In genomic region chr17:62725791-62726249, GRCh38 we compare ENCODE assay signal across 12 cellular contexts.
A peak's percentile ranks its signal among the peaks of the same experiment; 100 is the strongest.
DNase-seq lines count a peak whose midpoint lies in the region; ATAC-seq and TF ChIP-seq lines count a peak whose summit lies in the region.
"Had no signal": no experiment of that assay in that cellular context is flagged by ENCODE, and none has a peak within 500 bp of the region (broad histone marks: within the 10 kb centered on the region; RNA-seq: fewer than 3 reads in every experiment).

No MANE protein-coding gene starts in this region.

- no peak for ATAC-seq in activated CD8-positive, alpha-beta memory T cell treated with anti-CD3 and anti-CD28 coated beads, Interleukin-2, amount 10 ng/mL, durations not matched to agents 7 days and 5 days
- ATAC-seq in HG02840 (IDR thresholded peaks at IDR 0.05; ENCODE audit: low FRiP score, unreplicated experiment) = no peak

- H3K4me3 ChIP-seq in fibroblast of villous mesenchyme (ENCODE audit: low read depth, low read length) = no peak overlapping the region

- DNase-seq in NOMO-1 treated with DMSO at 0.1 percent for 48 hours (lab: John Stamatoyannopoulos, UW; ENCODE audit: unreplicated experiment) = peak; percentile 5
- no peak for DNase-seq in NOMO-1 treated with dmso at 0.1 percent for 144 hours (lab: John Stamatoyannopoulos, UW; ENCODE audit: unreplicated experiment)
- peak; percentile 47 for DNase-seq in SKM-1 treated with dmso at 0.1 percent for 144 hours (lab: John Stamatoyannopoulos, UW; ENCODE audit: unreplicated experiment)
- DNase-seq in fibroblast of villous mesenchyme (ENCODE audit: low read depth) = peak; percentile 64
- no peak for DNase-seq in type B pancreatic cell (ENCODE audit: extremely low spot score, unreplicated experiment)
- DNase-seq in activated CD8-positive, alpha-beta memory T cell treated with anti-CD3 and anti-CD28 coated beads, Interleukin-2, amount 10 ng/mL, durations not matched to agents 7 days and 5 days = no peak
- DNase-seq in NCI-H2196 treated with DMSO at 0.1 percent for 48 hours (lab: John Stamatoyannopoulos, UW; ENCODE audit: unreplicated experiment) = no peak
- DNase-seq: DMS79, erythroblast, Right ventricle myocardium superior had no signal

- no peaks in the 10 kb centered on the region for H3K36me3 Mint-ChIP-seq in type B pancreatic cell
- H3K36me3 Mint-ChIP-seq in activated CD8-positive, alpha-beta memory T cell treated with anti-CD3 and anti-CD28 coated beads, Interleukin-2, amount 10 ng/mL, durations not matched to agents 7 days and 5 days = peaks cover 2% of the 10 kb centered on the region

- CTCF ChIA-PET in activated CD8-positive, alpha-beta memory T cell treated with anti-CD3 and anti-CD28 coated beads, Interleukin-2, amount 10 ng/mL, durations not matched to agents 7 days and 5 days (lab: Charles Lee) = interaction anchor here (2.0 kb wide), 1 partner anchor 680 kb away, joined by 9 read pairs; no protein-coding TSS in a partner anchor

- peaks cover 6% of the 10 kb centered on the region for H3K9me3 Mint-ChIP-seq in type B pancreatic cell
- peaks cover 2% of the 10 kb centered on the region for H3K9me3 Mint-ChIP-seq in activated CD8-positive, alpha-beta memory T cell treated with anti-CD3 and anti-CD28 coated beads, Interleukin-2, amount 10 ng/mL, durations not matched to agents 7 days and 5 days (ENCODE audit: low read depth)

- H3K4me1 Mint-ChIP-seq in type B pancreatic cell (ENCODE audit: unreplicated experiment) = peaks cover 31% of the 10 kb centered on the region
- peaks cover 17% of the 10 kb centered on the region for H3K4me1 Mint-ChIP-seq in activated CD8-positive, alpha-beta memory T cell treated with anti-CD3 and anti-CD28 coated beads, Interleukin-2, amount 10 ng/mL, durations not matched to agents 7 days and 5 days

- peak overlapping the region; percentile 4 for H3K27ac Mint-ChIP-seq in type B pancreatic cell
- H3K27ac Mint-ChIP-seq in activated CD8-positive, alpha-beta memory T cell treated with anti-CD3 and anti-CD28 coated beads, Interleukin-2, amount 10 ng/mL, durations not matched to agents 7 days and 5 days = no peak overlapping the region
- H3K27ac Mint-ChIP-seq: activated T-helper 1 cell treated with anti-CD3 and anti-CD28 coated beads, Interleukin-12 subunit alpha, Interleukin-12 subunit beta, Interleukin-2, Interleukin-4 antibody, amounts not matched to agents 30 ng/mL and 10 ng/mL and 1 ng/mL, durations not matched to agents 14 hours and 24 hours and 36 hours had no signal

- H3K27me3 Mint-ChIP-seq in type B pancreatic cell = peaks cover 10% of the 10 kb centered on the region
- H3K27me3 Mint-ChIP-seq in activated CD8-positive, alpha-beta memory T cell treated with anti-CD3 and anti-CD28 coated beads, Interleukin-2, amount 10 ng/mL, durations not matched to agents 7 days and 5 days = peaks cover 68% of the 10 kb centered on the region

- TF ChIP-seq CTCF in fibroblast of villous mesenchyme (IDR thresholded peaks at IDR 0.05; ENCODE audit: insufficient read depth, low read depth, low read length) (no peak), type B pancreatic cell (conservative IDR thresholded peaks at IDR 0.05) (no peak)

- H3K4me3 Mint-ChIP-seq in type B pancreatic cell = no peak overlapping the region
- no peak overlapping the region for H3K4me3 Mint-ChIP-seq in activated CD8-positive, alpha-beta memory T cell treated with anti-CD3 and anti-CD28 coated beads, Interleukin-2, amount 10 ng/mL, durations not matched to agents 7 days and 5 days
- H3K4me3 Mint-ChIP-seq: activated T-helper 1 cell treated with anti-CD3 and anti-CD28 coated beads, Interleukin-12 subunit alpha, Interleukin-12 subunit beta, Interleukin-2, Interleukin-4 antibody, amounts not matched to agents 30 ng/mL and 10 ng/mL and 1 ng/mL, durations not matched to agents 14 hours and 24 hours and 36 hours had no signal

Comparison
In these comparisons a context has a peak if more than half of its experiments do, and no peak if none do; other contexts are left out.
1. DNase-seq: peak in NOMO-1 treated with DMSO at 0.1 percent for 48 hours (single experiment), SKM-1 treated with dmso at 0.1 percent for 144 hours (single experiment) and fibroblast of villous mesenchyme (single experiment); none in NOMO-1 treated with dmso at 0.1 percent for 144 hours (single experiment), type B pancreatic cell (single experiment), activated CD8-positive, alpha-beta memory T cell treated with anti-CD3 and anti-CD28 coated beads, Interleukin-2, amount 10 ng/mL, durations not matched to agents 7 days and 5 days (single experiment) and NCI-H2196 treated with DMSO at 0.1 percent for 48 hours (single experiment).